ENCODE assay signal across 8 cellular contexts in genomic region chr20:50980851-50981713, GRCh38. TPM values are rescaled to one million over a fixed set of nuclear protein-coding genes. Genes with fewer than 3 reads are reported as not detected.
DNase-seq lines count a peak whose midpoint lies in the region; ATAC-seq and TF ChIP-seq lines count a peak whose summit lies in the region.

No MANE protein-coding gene starts in this region.

- H3K27ac Mint-ChIP-seq in glutamatergic neuron (ENCODE audit: unreplicated experiment) = no peak overlapping the region

- H3K9me3 ChIP-seq in sigmoid colon = no peaks in the 10 kb centered on the region

- no peak overlapping the region; the same call in 1 of the 2 replicates for H3K4me2 ChIP-seq in KMS-11

- peaks cover 7% of the 10 kb centered on the region for H3K9me3 Mint-ChIP-seq in glutamatergic neuron (ENCODE audit: unreplicated experiment)

- TF ChIP-seq POLR2A in sigmoid colon (IDR thresholded peaks at IDR 0.05) = no peak

- H4K20me1 ChIP-seq in KMS-11 (ENCODE audit: insufficient read depth) = no peaks in the 10 kb centered on the region

- H3K4me3 ChIP-seq in KMS-11 (IDR thresholded peaks at IDR 0.05; ENCODE audit: insufficient read depth, low read depth, low read length) = no peak overlapping the region
- no peak overlapping the region for H3K4me3 ChIP-seq in sigmoid colon

- H3K4me1 Mint-ChIP-seq in glutamatergic neuron (ENCODE audit: low read depth, unreplicated experiment) = peaks cover 23% of the 10 kb centered on the region

- no peak overlapping the region for H2AFZ ChIP-seq in KMS-11 (ENCODE audit: low read depth)

- no peaks in the 10 kb centered on the region for H3K36me3 Mint-ChIP-seq in glutamatergic neuron (ENCODE audit: unreplicated experiment)

- H3K36me3 ChIP-seq in KMS-11 (ENCODE audit: insufficient read depth) (no peaks in the 10 kb centered on the region), sigmoid colon (no peaks in the 10 kb centered on the region)

- no peak overlapping the region for H3K9ac ChIP-seq in KMS-11

- peaks cover 4% of the 10 kb centered on the region for H3K4me1 ChIP-seq in KMS-11 (ENCODE audit: low read depth, poor library complexity, severe bottlenecking)
- H3K4me1 ChIP-seq in sigmoid colon = peaks cover 0 to 7% (median 0%) of the 10 kb centered on the region in 4 donors

- H3K79me2 ChIP-seq in KMS-11 (ENCODE audit: insufficient read depth, low read depth) = no peaks in the 10 kb centered on the region

- H3K27me3 Mint-ChIP-seq in glutamatergic neuron (ENCODE audit: unreplicated experiment) = peaks cover 8% of the 10 kb centered on the region

- ATAC-seq in GM18498 (IDR thresholded peaks at IDR 0.05; ENCODE audit: unreplicated experiment) = no peak
- ATAC-seq in HG02885 (IDR thresholded peaks at IDR 0.05; ENCODE audit: poor library complexity, unreplicated experiment) = no peak

- no peak overlapping the region for H3K4me3 Mint-ChIP-seq in glutamatergic neuron (ENCODE audit: unreplicated experiment)

- TF ChIP-seq EP300 in sigmoid colon (IDR thresholded peaks at IDR 0.05) = no peak

- H3K27ac ChIP-seq in KMS-11 = no peak overlapping the region
- peak overlapping the region in 1 of 4 donors; percentile 1 for H3K27ac ChIP-seq in sigmoid colon

- intact Hi-C loops in sigmoid colon (cut with DNase I) = no loop called here

- peak; percentile 78 for DNase-seq in EL
- DNase-seq in SK-MEL-5 (ENCODE audit: low read depth, low spot score) = peak; percentile 80
- peak; percentile 13 to 47 (median 25) for DNase-seq in activated naive CD4-positive, alpha-beta T cell (lab: John Stamatoyannopoulos, UW)
- DNase-seq in glutamatergic neuron = peak; percentile 72
- DNase-seq in sigmoid colon = no peak

- 56 to 60% methylated on average over 26 of the region's 26 CpGs for WGBS in sigmoid colon, 2 donors

- in situ Hi-C loops in SK-MEL-5 (cut with HindIII; ENCODE audit: low pct_unique_long_range_greater_than_20kb, low sequenced_read_pairs) = loop anchor here (25.0 kb wide), 1 partner anchor 331 kb away; no protein-coding TSS in a partner anchor

- H3K27me3 ChIP-seq in KMS-11 (ENCODE audit: insufficient read depth, low read depth) (peaks cover 3% of the 10 kb centered on the region; the same call in 1 of the 2 replicates), sigmoid colon (peaks cover 4 to 56% (median 13%) of the 10 kb centered on the region in 3 donors)

- peak; percentile 97 for TF ChIP-seq CTCF in KMS-11 (conservative IDR thresholded peaks at IDR 0.05; ENCODE audit: low read depth, low read length)
- peak; percentile 95 for TF ChIP-seq CTCF in glutamatergic neuron (IDR thresholded peaks at IDR 0.05; ENCODE audit: partially characterized antibody, unreplicated experiment)
- TF ChIP-seq CTCF in sigmoid colon (IDR thresholded peaks at IDR 0.05) = peak in 3 of 4 experiments; percentile 54 to 69 (median 68)

RNA-seq across cellular contexts. Expression of gene MOCS3, which starts 22.5 kb away (rescaled TPM):
- total RNA-seq in SK-MEL-5 (2014; rRNA removed; shearing (Covaris generic)) = 11.7 and 13.9 TPM in 2 replicates
- polyA plus RNA-seq in SK-MEL-5 (2015; cell fraction: cytosol; rRNA removed) = 10.4 and 10.9 TPM in 2 replicates
- polyA plus RNA-seq in SK-MEL-5 (2015; cell fraction: nucleus; rRNA removed) = 4.4 and 4.6 TPM in 2 replicates
- total RNA-seq in glutamatergic neuron (ENCODE audit: unreplicated experiment) (4.1 TPM), sigmoid colon (1 to 10 TPM; 2.8 to 3.9 (median 3.6) TPM)
- polyA plus RNA-seq in sigmoid colon = 1 to 10 TPM; 1.2 to 3.9 (median 3.6) TPM

RNA-seq across cellular contexts. Expression of gene DPM1, which starts 22.8 kb away (rescaled TPM):
- 109 and 126 TPM in 2 replicates for total RNA-seq in SK-MEL-5 (2014; rRNA removed; shearing (Covaris generic))
- 73.2 and 76.4 TPM in 2 replicates for polyA plus RNA-seq in SK-MEL-5 (2015; cell fraction: cytosol; rRNA removed)
- 62.8 and 78.5 TPM in 2 replicates for polyA plus RNA-seq in SK-MEL-5 (2015; cell fraction: nucleus; rRNA removed)
- total RNA-seq in glutamatergic neuron (ENCODE audit: unreplicated experiment) (31.9 TPM), sigmoid colon (10 to 100 TPM; 45.4 to 94.6 (median 63.0) TPM)
- 10 to 100 TPM; 52.9 to 76.1 (median 60.4) TPM for polyA plus RNA-seq in sigmoid colon

RNA-seq across cellular contexts. Expression of gene KCNG1, which starts 41.8 kb away (rescaled TPM):
- 22.3 and 22.9 TPM in 2 replicates for total RNA-seq in SK-MEL-5 (2014; rRNA removed; shearing (Covaris generic))
- 60.1 and 62.1 TPM in 2 replicates for polyA plus RNA-seq in SK-MEL-5 (2015; cell fraction: cytosol; rRNA removed)
- 42.1 and 68.5 TPM in 2 replicates for polyA plus RNA-seq in SK-MEL-5 (2015; cell fraction: nucleus; rRNA removed)
- total RNA-seq in glutamatergic neuron (ENCODE audit: unreplicated experiment) (3.6 TPM), sigmoid colon (1 to 10 TPM; 1.7 to 5.3 (median 3.3) TPM)
- polyA plus RNA-seq in sigmoid colon = 1 to 10 TPM; 2.3 to 7.1 (median 2.4) TPM

RNA-seq across cellular contexts. Expression of gene ADNP, which starts 49.8 kb away (rescaled TPM):
- 26.9 and 28.8 TPM in 2 replicates for total RNA-seq in SK-MEL-5 (2014; rRNA removed; shearing (Covaris generic))
- polyA plus RNA-seq in SK-MEL-5 (2015; cell fraction: cytosol; rRNA removed) = 40.4 and 60.5 TPM in 2 replicates
- 40.7 and 51.0 TPM in 2 replicates for polyA plus RNA-seq in SK-MEL-5 (2015; cell fraction: nucleus; rRNA removed)
- 139 TPM for total RNA-seq in glutamatergic neuron (ENCODE audit: unreplicated experiment)
- total RNA-seq in sigmoid colon = 10 to 100 TPM; 41.5 to 52.6 (median 43.6) TPM
- 10 to 100 TPM; 12.0 to 33.2 (median 13.8) TPM for polyA plus RNA-seq in sigmoid colon
